In the genomic region with DNA sequence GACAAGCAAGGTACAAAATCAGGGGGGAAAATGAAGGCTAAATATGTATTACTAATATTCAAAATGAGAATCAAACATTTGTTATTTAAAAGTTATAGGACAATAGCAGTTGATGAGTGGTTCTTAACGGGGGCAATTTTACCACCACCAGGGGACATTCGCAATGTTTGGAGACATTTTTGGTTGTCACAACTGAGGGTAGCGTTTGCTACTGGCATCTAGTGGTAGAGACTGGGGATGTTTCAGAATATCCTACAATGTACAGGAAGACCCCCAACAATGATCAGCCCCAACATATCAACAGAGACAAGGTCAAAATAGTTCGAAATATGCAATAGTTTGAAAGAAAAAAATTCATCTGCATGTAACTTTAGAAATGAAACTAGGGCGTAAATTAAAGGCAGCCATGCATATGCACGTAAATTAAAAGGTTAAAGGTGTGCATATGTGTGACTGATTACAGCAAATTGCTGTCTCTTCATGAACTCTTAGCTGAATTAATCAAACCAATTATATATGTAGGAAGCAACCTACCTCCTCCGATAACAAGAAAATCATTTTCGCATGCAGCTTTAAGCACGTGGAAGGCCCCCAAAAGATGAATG, we compare ENCODE assay signal across 7 cellular contexts.
DNase-seq lines count a peak whose midpoint lies in the region; ATAC-seq, FAIRE-seq and TF ChIP-seq lines count a peak whose summit lies in the region.

No MANE protein-coding gene starts in this region.

- H3K4me1 Mint-ChIP-seq in WTC11: peaks cover 15% of the 10 kb centered on the region

- H3K27ac Mint-ChIP-seq in WTC11: no peak overlapping the region

- no peak overlapping the region for H3K27ac ChIP-seq in DOHH2 (ENCODE audit: low read depth, low read length)

- peaks cover 32% of the 10 kb centered on the region for H3K4me1 ChIP-seq in DOHH2 (ENCODE audit: control insufficient read depth, low read length)

- H3F3A ChIP-seq in DOHH2 (ENCODE audit: control insufficient read depth, insufficient read depth): no peaks in the 10 kb centered on the region

- peak; percentile 48 for TF ChIP-seq RAD21 in Ishikawa (IDR thresholded peaks at IDR 0.05; ENCODE audit: low read depth)

- peak; percentile 26 for DNase-seq in WTC11 (ENCODE audit: low spot score)
- DNase-seq in kidney epithelial cell (ENCODE audit: low read depth): no peak
- DNase-seq in RCC 7860 (ENCODE audit: low spot score): no peak
- no peak for DNase-seq in NCI-H2029 treated with DMSO at 0.1 percent for 48 hours (lab: John Stamatoyannopoulos, UW)

- POLR2A ChIA-PET in WTC11 (lab: Charles Lee): no interaction called here

- TF ChIP-seq CTCF in DOHH2 (IDR thresholded peaks at IDR 0.05; ENCODE audit: low read depth, low read length, poor library complexity, severe bottlenecking) (peak; percentile 88), WTC11 (IDR thresholded peaks at IDR 0.05) (no peak), kidney epithelial cell (IDR thresholded peaks at IDR 0.05; ENCODE audit: insufficient read depth, low read length, poor library complexity, severe bottlenecking) (peak; percentile 55)

- H3K4me3 ChIP-seq in DOHH2 (ENCODE audit: low read length) (no peak overlapping the region), kidney epithelial cell (ENCODE audit: low read depth, low read length) (no peak overlapping the region)

- H3K36me3 Mint-ChIP-seq in WTC11: no peaks in the 10 kb centered on the region

- H3K36me3 ChIP-seq in DOHH2 (ENCODE audit: control insufficient read depth, low read length): no peaks in the 10 kb centered on the region
- H3K36me3 ChIP-seq in kidney epithelial cell (ENCODE audit: control insufficient read depth, insufficient read depth, low read length): no peaks in the 10 kb centered on the region

- CTCF ChIA-PET in WTC11 (lab: Charles Lee): interaction anchor here (1.0 to 1.2 kb wide), 2 partner anchors 263 to 293 kb away, joined by 3 to 4 read pairs; no protein-coding TSS in a partner anchor

- H4K20me1 ChIP-seq in DOHH2 (ENCODE audit: control insufficient read depth, insufficient read depth, low read depth, low read length): no peaks in the 10 kb centered on the region

- no peak for FAIRE-seq in RCC 7860 (lab: Jason Lieb, UNC)

- peak overlapping the region; percentile 22 for H3K4me2 ChIP-seq in DOHH2 (ENCODE audit: low read length)

- no peaks in the 10 kb centered on the region for H3K79me2 ChIP-seq in DOHH2 (ENCODE audit: control insufficient read depth, low read length)

- peak; percentile 54 for ATAC-seq in GM18873 (IDR thresholded peaks at IDR 0.05; ENCODE audit: low FRiP score, unreplicated experiment)
- ATAC-seq in WTC11: peak; percentile 74

- H3K9me2 ChIP-seq in DOHH2 (replicated peaks; ENCODE audit: control insufficient read depth, low read length): no peaks in the 10 kb centered on the region

- no peaks in the 10 kb centered on the region for H3K27me3 ChIP-seq in DOHH2 (ENCODE audit: control insufficient read depth, low read length)
- H3K27me3 ChIP-seq in kidney epithelial cell (ENCODE audit: control insufficient read depth, insufficient read depth, low read length): no peaks in the 10 kb centered on the region

- no peaks in the 10 kb centered on the region for H3K27me3 Mint-ChIP-seq in WTC11 (ENCODE audit: low read depth)

- H3K9me3 Mint-ChIP-seq in WTC11: no peaks in the 10 kb centered on the region

- TF ChIP-seq EP300 in Ishikawa (IDR thresholded peaks at IDR 0.05; ENCODE audit: borderline replicate concordance): no peak

- H3K4me3 Mint-ChIP-seq in WTC11: no peak overlapping the region

- no peaks in the 10 kb centered on the region for H3K9me3 ChIP-seq in DOHH2 (ENCODE audit: control insufficient read depth, insufficient read depth, low read length)

TF ChIP-seq in Ishikawa, 13 proteins besides CTCF, POLR2A, EP300 and RAD21 (continues in another document):
- TF ChIP-seq, protein P1, sequence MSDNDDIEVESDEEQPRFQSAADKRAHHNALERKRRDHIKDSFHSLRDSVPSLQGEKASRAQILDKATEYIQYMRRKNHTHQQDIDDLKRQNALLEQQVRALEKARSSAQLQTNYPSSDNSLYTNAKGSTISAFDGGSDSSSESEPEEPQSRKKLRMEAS (IDR thresholded peaks at IDR 0.05): no peak
- no peak for TF ChIP-seq CEBPB (IDR thresholded peaks at IDR 0.05)
- no peak for TF ChIP-seq EGR1 (IDR thresholded peaks at IDR 0.05)
- TF ChIP-seq, protein P2, sequence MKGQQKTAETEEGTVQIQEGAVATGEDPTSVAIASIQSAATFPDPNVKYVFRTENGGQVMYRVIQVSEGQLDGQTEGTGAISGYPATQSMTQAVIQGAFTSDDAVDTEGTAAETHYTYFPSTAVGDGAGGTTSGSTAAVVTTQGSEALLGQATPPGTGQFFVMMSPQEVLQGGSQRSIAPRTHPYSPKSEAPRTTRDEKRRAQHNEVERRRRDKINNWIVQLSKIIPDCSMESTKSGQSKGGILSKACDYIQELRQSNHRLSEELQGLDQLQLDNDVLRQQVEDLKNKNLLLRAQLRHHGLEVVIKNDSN (IDR thresholded peaks at IDR 0.05): no peak
- no peak for TF ChIP-seq TEAD4 (IDR thresholded peaks at IDR 0.05)
- no peak for TF ChIP-seq TAF1 (IDR thresholded peaks at IDR 0.05; ENCODE audit: low read depth)
- TF ChIP-seq ZBTB7A (IDR thresholded peaks at IDR 0.05; ENCODE audit: low read depth): no peak
- no peak for TF ChIP-seq TCF12 (IDR thresholded peaks at IDR 0.05; ENCODE audit: low read depth)
- no peak for TF ChIP-seq YY1 (IDR thresholded peaks at IDR 0.05; ENCODE audit: low read depth)

TF ChIP-seq in WTC11, 78 proteins besides CTCF, POLR2A, EP300 and RAD21:
- TF ChIP-seq, protein P3, sequence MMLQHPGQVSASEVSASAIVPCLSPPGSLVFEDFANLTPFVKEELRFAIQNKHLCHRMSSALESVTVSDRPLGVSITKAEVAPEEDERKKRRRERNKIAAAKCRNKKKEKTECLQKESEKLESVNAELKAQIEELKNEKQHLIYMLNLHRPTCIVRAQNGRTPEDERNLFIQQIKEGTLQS (CRISPR knock-in tag; conservative IDR thresholded peaks at IDR 0.05): no peak
- TF ChIP-seq SMAD3 (CRISPR knock-in tag; IDR thresholded peaks at IDR 0.05; ENCODE audit: borderline replicate concordance): no peak
- no peak for TF ChIP-seq FOXK1 (CRISPR knock-in tag; IDR thresholded peaks at IDR 0.05)
- no peak for TF ChIP-seq SOX15 (CRISPR knock-in tag; IDR thresholded peaks at IDR 0.05)
- no peak for TF ChIP-seq OVOL2 (CRISPR knock-in tag; IDR thresholded peaks at IDR 0.05; ENCODE audit: borderline replicate concordance)
- no peak for TF ChIP-seq NR1H2 (CRISPR knock-in tag; IDR thresholded peaks at IDR 0.05)
- no peak for TF ChIP-seq GTF2I (CRISPR knock-in tag; conservative IDR thresholded peaks at IDR 0.05)
- TF ChIP-seq, protein P4, sequence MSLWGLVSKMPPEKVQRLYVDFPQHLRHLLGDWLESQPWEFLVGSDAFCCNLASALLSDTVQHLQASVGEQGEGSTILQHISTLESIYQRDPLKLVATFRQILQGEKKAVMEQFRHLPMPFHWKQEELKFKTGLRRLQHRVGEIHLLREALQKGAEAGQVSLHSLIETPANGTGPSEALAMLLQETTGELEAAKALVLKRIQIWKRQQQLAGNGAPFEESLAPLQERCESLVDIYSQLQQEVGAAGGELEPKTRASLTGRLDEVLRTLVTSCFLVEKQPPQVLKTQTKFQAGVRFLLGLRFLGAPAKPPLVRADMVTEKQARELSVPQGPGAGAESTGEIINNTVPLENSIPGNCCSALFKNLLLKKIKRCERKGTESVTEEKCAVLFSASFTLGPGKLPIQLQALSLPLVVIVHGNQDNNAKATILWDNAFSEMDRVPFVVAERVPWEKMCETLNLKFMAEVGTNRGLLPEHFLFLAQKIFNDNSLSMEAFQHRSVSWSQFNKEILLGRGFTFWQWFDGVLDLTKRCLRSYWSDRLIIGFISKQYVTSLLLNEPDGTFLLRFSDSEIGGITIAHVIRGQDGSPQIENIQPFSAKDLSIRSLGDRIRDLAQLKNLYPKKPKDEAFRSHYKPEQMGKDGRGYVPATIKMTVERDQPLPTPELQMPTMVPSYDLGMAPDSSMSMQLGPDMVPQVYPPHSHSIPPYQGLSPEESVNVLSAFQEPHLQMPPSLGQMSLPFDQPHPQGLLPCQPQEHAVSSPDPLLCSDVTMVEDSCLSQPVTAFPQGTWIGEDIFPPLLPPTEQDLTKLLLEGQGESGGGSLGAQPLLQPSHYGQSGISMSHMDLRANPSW (CRISPR knock-in tag; conservative IDR thresholded peaks at IDR 0.05; ENCODE audit: low read depth): no peak
